Comparison of ENCODE assay signal across 16 cellular contexts in the genomic region with DNA sequence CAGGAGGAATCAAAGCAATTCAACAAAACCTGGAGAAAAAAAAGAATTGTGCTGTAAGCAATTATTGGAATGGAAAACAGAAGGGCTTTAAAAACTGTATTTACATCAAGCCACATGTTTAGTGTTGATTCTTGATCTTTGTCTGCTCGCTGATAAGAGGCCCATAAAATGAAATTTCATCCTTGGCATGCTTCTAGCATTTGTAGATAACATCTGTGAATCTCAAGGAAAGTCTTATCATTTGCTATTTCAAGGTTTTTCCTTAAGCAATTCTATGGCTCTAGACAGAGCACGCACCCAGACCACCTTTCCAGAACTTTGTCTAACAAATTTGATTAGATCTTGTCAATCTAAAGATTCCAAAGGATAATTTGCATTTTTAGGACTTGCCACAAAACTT.
"Had no signal": no experiment of that assay in that cellular context is flagged by ENCODE, and none has a peak within 500 bp of the region (broad histone marks: within the 10 kb centered on the region; RNA-seq: fewer than 3 reads in every experiment).

No MANE protein-coding gene starts in this region.

- H3K4me1 Mint-ChIP-seq: activated T-helper 17 cell treated with anti-CD3 and anti-CD28 coated beads, Interleukin-2, amount 50 U/mL, for 72 hours had no signal

- H3K9me3 ChIP-seq: esophagus squamous epithelium, tibial artery had no signal

- H3K4me3 Mint-ChIP-seq: activated CD4-positive, alpha-beta T cell treated with anti-CD3 and anti-CD28 coated beads, Interleukin-2, amount 10 ng/mL, durations not matched to agents 24 days and 14 days; activated CD8-positive, alpha-beta T cell treated with anti-CD3 and anti-CD28 coated beads for 36 hours; activated naive CD8-positive, alpha-beta T cell treated with anti-CD3 and anti-CD28 coated beads for 36 hours; activated T-helper 17 cell treated with anti-CD3 and anti-CD28 coated beads, Interleukin-2, amount 50 U/mL, for 72 hours; effector memory CD8-positive, alpha-beta T cell; T-helper 2 cell treated with Interferon-gamma antibody and Interleukin-4, amounts not matched to agents 5 μg/mL and 100 μg/mL, for 36 hours had no signal

- H3K4me1 ChIP-seq: tibial artery had no signal

- H3K27me3 ChIP-seq: cardiac muscle cell, esophagus squamous epithelium, tibial artery had no signal

- H3K27ac Mint-ChIP-seq: activated CD4-positive, alpha-beta T cell treated with anti-CD3 and anti-CD28 coated beads, Interleukin-2, amount 10 ng/mL, durations not matched to agents 24 days and 14 days; activated CD8-positive, alpha-beta T cell treated with anti-CD3 and anti-CD28 coated beads for 36 hours; activated naive CD8-positive, alpha-beta T cell treated with anti-CD3 and anti-CD28 coated beads for 36 hours; activated T-helper 17 cell treated with anti-CD3 and anti-CD28 coated beads, Interleukin-2, amount 50 U/mL, for 72 hours; effector memory CD8-positive, alpha-beta T cell; progenitor cell of endocrine pancreas; T-helper 2 cell treated with Interferon-gamma antibody and Interleukin-4, amounts not matched to agents 5 μg/mL and 100 μg/mL, for 36 hours had no signal

- H3K4me3 ChIP-seq: cardiac muscle cell, esophagus squamous epithelium, tibial artery had no signal

- H3K9me3 Mint-ChIP-seq: activated CD4-positive, alpha-beta T cell treated with anti-CD3 and anti-CD28 coated beads, Interleukin-2, amount 10 ng/mL, durations not matched to agents 24 days and 14 days; activated CD8-positive, alpha-beta T cell treated with anti-CD3 and anti-CD28 coated beads for 36 hours; activated naive CD8-positive, alpha-beta T cell treated with anti-CD3 and anti-CD28 coated beads for 36 hours; activated T-helper 17 cell treated with anti-CD3 and anti-CD28 coated beads, Interleukin-2, amount 50 U/mL, for 72 hours; effector memory CD8-positive, alpha-beta T cell; T-helper 2 cell treated with Interferon-gamma antibody and Interleukin-4, amounts not matched to agents 5 μg/mL and 100 μg/mL, for 36 hours had no signal

- H3K36me3 Mint-ChIP-seq: activated naive CD8-positive, alpha-beta T cell treated with anti-CD3 and anti-CD28 coated beads for 36 hours had no signal

- DNase-seq: activated CD4-positive, alpha-beta T cell treated with anti-CD3 and anti-CD28 coated beads, Interleukin-2, amount 10 ng/mL, durations not matched to agents 24 days and 14 days; activated CD8-positive, alpha-beta T cell treated with anti-CD3 and anti-CD28 coated beads for 36 hours; activated naive CD4-positive, alpha-beta T cell; activated naive CD8-positive, alpha-beta T cell treated with anti-CD3 and anti-CD28 coated beads for 36 hours; activated T-cell treated with anti-CD3 and anti-CD28 coated beads, Interleukin-2, amount 50 U/mL, for 1 hour; amygdala; dermis blood vessel endothelial cell; effector memory CD8-positive, alpha-beta T cell; esophagus squamous epithelium; stimulated activated CD4-positive, alpha-beta T cell treated with anti-CD3 and anti-CD28 coated beads, Interleukin-2, amount 100 ng/mL, for 24 hours; stimulated activated naive CD4-positive, alpha-beta T cell treated with Interleukin-2 at 50 U/mL for 16 hours; tibial artery had no signal

- H3K27me3 Mint-ChIP-seq: activated CD8-positive, alpha-beta T cell treated with anti-CD3 and anti-CD28 coated beads for 36 hours; activated naive CD8-positive, alpha-beta T cell treated with anti-CD3 and anti-CD28 coated beads for 36 hours; effector memory CD8-positive, alpha-beta T cell had no signal

- H3K36me3 ChIP-seq: cardiac muscle cell, esophagus squamous epithelium, tibial artery had no signal

- H3K27ac ChIP-seq: cardiac muscle cell, esophagus squamous epithelium, tibial artery had no signal
